16 cellular contexts compared by ENCODE assay signal in genomic region chr14:99225804-99226203, GRCh38. TPM values are rescaled to one million over a fixed set of nuclear protein-coding genes. Genes with fewer than 3 reads are reported as not detected.
DNase-seq lines count a peak whose midpoint lies in the region; ATAC-seq and TF ChIP-seq lines count a peak whose summit lies in the region.
"Had no signal": no experiment of that assay in that cellular context is flagged by ENCODE, and none has a peak within 500 bp of the region (broad histone marks: within the 10 kb centered on the region; RNA-seq: fewer than 3 reads in every experiment).

No MANE protein-coding gene starts in this region.

- no peak for DNase-seq in activated T-cell treated with anti-CD3 and anti-CD28 coated beads, Interleukin-2, amount 50 U/mL, for 24 hours
- DNase-seq in activated T-cell treated with anti-CD3 and anti-CD28 coated beads, Interleukin-2, amount 50 U/mL, for 48 hours: no peak
- DNase-seq in T-cell: peak in 1 of 34 experiments; percentile 46
- DNase-seq in natural killer cell treated with Interleukin-12 subunit alpha and Interleukin-12 subunit beta and Interleukin-15 and Interleukin-18, amount 100 ng/mL, for 72 hours (ENCODE audit: low spot score): no peak
- DNase-seq in NAMALWA (ENCODE audit: low spot score): no peak
- DNase-seq in C1 segment of cervical spinal cord (lab: John Stamatoyannopoulos, UW): no peak
- DNase-seq in DMS 273 treated with DMSO at 0.1 percent for 48 hours (lab: John Stamatoyannopoulos, UW): no peak
- DNase-seq: activated CD4-positive, alpha-beta T cell treated with anti-CD3 and anti-CD28 coated beads for 4 hours; left ventricle myocardium superior; NCI-H1694 treated with DMSO at 0.1 percent for 48 hours; NCI-H2227 treated with DMSO at 0.1 percent for 48 hours; NCI-H82 had no signal

- peaks cover 98% of the 10 kb centered on the region for H3K4me1 Mint-ChIP-seq in activated T-cell treated with anti-CD3 and anti-CD28 coated beads, Interleukin-2, amount 50 U/mL, for 24 hours (ENCODE audit: low read depth)
- peaks cover 99 to 100% (median 99%) of the 10 kb centered on the region in 3 donors for H3K4me1 Mint-ChIP-seq in T-cell
- peaks cover 83% of the 10 kb centered on the region for H3K4me1 Mint-ChIP-seq in brain
- peaks cover 70 to 74% of the 10 kb centered on the region in 2 donors for H3K4me1 Mint-ChIP-seq in natural killer cell treated with Interleukin-12 subunit alpha and Interleukin-12 subunit beta and Interleukin-15 and Interleukin-18, amount 100 ng/mL, for 72 hours (ENCODE audit: low read depth in 2 of 2)
- H3K4me1 Mint-ChIP-seq: CD14-positive monocyte had no signal

- CTCF ChIA-PET in T-cell (lab: Charles Lee): interaction anchor here (0.7 to 2.3 kb wide), 5 partner anchors 8 to 40 kb away, joined by 3 to 22 read pairs (median 3); no protein-coding TSS in a partner anchor

- H3K27ac Mint-ChIP-seq in activated T-cell treated with anti-CD3 and anti-CD28 coated beads, Interleukin-2, amount 50 U/mL, for 24 hours: peak overlapping the region; percentile 99
- H3K27ac Mint-ChIP-seq in T-cell: peak overlapping the region; percentile 98 to 99
- H3K27ac Mint-ChIP-seq in brain: peak overlapping the region; percentile 33 to 91 (median 86)
- H3K27ac Mint-ChIP-seq in natural killer cell treated with Interleukin-12 subunit alpha and Interleukin-12 subunit beta and Interleukin-15 and Interleukin-18, amount 100 ng/mL, for 72 hours: peak overlapping the region; percentile 84 to 91
- H3K27ac Mint-ChIP-seq: CD14-positive monocyte had no signal

- ATAC-seq in T-cell (replicated peaks in 1 of 4): peak in 3 of 4 experiments; percentile 20 to 36 (median 34)
- ATAC-seq in natural killer cell treated with Interleukin-12 subunit alpha and Interleukin-12 subunit beta and Interleukin-15 and Interleukin-18, amount 100 ng/mL, for 72 hours: no peak
- ATAC-seq: K562, left ventricle myocardium superior had no signal

- H3K9me3 Mint-ChIP-seq in activated T-cell treated with anti-CD3 and anti-CD28 coated beads, Interleukin-2, amount 50 U/mL, for 24 hours: no peaks in the 10 kb centered on the region
- no peaks in the 10 kb centered on the region for H3K9me3 Mint-ChIP-seq in T-cell
- H3K9me3 Mint-ChIP-seq in brain: peaks cover 0 to 2% (median 0%) of the 10 kb centered on the region in 5 experiments
- H3K9me3 Mint-ChIP-seq in natural killer cell treated with Interleukin-12 subunit alpha and Interleukin-12 subunit beta and Interleukin-15 and Interleukin-18, amount 100 ng/mL, for 72 hours: peaks cover 4% of the 10 kb centered on the region
- H3K9me3 Mint-ChIP-seq: CD14-positive monocyte had no signal

- H3K27me3 Mint-ChIP-seq in activated T-cell treated with anti-CD3 and anti-CD28 coated beads, Interleukin-2, amount 50 U/mL, for 24 hours: no peaks in the 10 kb centered on the region
- no peaks in the 10 kb centered on the region for H3K27me3 Mint-ChIP-seq in T-cell
- H3K27me3 Mint-ChIP-seq in brain: peaks cover 3% of the 10 kb centered on the region
- no peaks in the 10 kb centered on the region for H3K27me3 Mint-ChIP-seq in natural killer cell treated with Interleukin-12 subunit alpha and Interleukin-12 subunit beta and Interleukin-15 and Interleukin-18, amount 100 ng/mL, for 72 hours

- TF ChIP-seq CTCF in brain (conservative IDR thresholded peaks at IDR 0.05): no peak

- POLR2A ChIA-PET in T-cell (lab: Charles Lee): interaction anchor here in 1 of 2 donors (0.5 to 0.6 kb wide), 2 partner anchors 8 to 37 kb away, joined by 4 to 8 read pairs; no protein-coding TSS in a partner anchor

- H3K4me3 Mint-ChIP-seq in activated T-cell treated with anti-CD3 and anti-CD28 coated beads, Interleukin-2, amount 50 U/mL, for 24 hours: peak overlapping the region; percentile 56
- peak overlapping the region; percentile 53 to 96 (median 70) for H3K4me3 Mint-ChIP-seq in T-cell
- peak overlapping the region in 4 of 5 experiments; percentile 19 to 74 (median 48) for H3K4me3 Mint-ChIP-seq in brain
- H3K4me3 Mint-ChIP-seq in natural killer cell treated with Interleukin-12 subunit alpha and Interleukin-12 subunit beta and Interleukin-15 and Interleukin-18, amount 100 ng/mL, for 72 hours: no peak overlapping the region
- H3K4me3 Mint-ChIP-seq: CD14-positive monocyte had no signal

- peaks cover 98% of the 10 kb centered on the region for H3K36me3 Mint-ChIP-seq in activated T-cell treated with anti-CD3 and anti-CD28 coated beads, Interleukin-2, amount 50 U/mL, for 24 hours (ENCODE audit: low read depth)
- H3K36me3 Mint-ChIP-seq in T-cell: peaks cover 68% of the 10 kb centered on the region
- H3K36me3 Mint-ChIP-seq in brain: peaks cover 10% of the 10 kb centered on the region
- H3K36me3 Mint-ChIP-seq in natural killer cell treated with Interleukin-12 subunit alpha and Interleukin-12 subunit beta and Interleukin-15 and Interleukin-18, amount 100 ng/mL, for 72 hours: no peaks in the 10 kb centered on the region
- H3K36me3 Mint-ChIP-seq: CD14-positive monocyte had no signal

RNA-seq across cellular contexts. Expression of gene BCL11B, which starts 46.2 kb away (rescaled TPM):
- total RNA-seq in T-cell: 100 to 1,000 TPM; 181 to 240 (median 196) TPM
- polyA plus RNA-seq in brain (ENCODE audit: insufficient read depth, low read depth, low replicate concordance): 1.6 TPM
- 10 to 100 TPM; 12.9 to 27.6 TPM for total RNA-seq in natural killer cell treated with Interleukin-12 subunit alpha and Interleukin-12 subunit beta and Interleukin-15 and Interleukin-18, amount 100 ng/mL, for 72 hours
- polyA plus RNA-seq: CD14-positive monocyte, fibroblast of lung, K562 had no signal

Comparison
In these comparisons a context has a peak if more than half of its experiments do, and no peak if none do; other contexts are left out.
1. ATAC-seq: peak in T-cell (3 of 4); none in natural killer cell treated with Interleukin-12 subunit alpha and Interleukin-12 subunit beta and Interleukin-15 and Interleukin-18, amount 100 ng/mL, for 72 hours (0 of 2).
2. RNA of gene BCL11B, which starts 46.2 kb away (total RNA-seq): 181 to 240 TPM in T-cell; 12.9 to 27.6 TPM in natural killer cell treated with Interleukin-12 subunit alpha and Interleukin-12 subunit beta and Interleukin-15 and Interleukin-18, amount 100 ng/mL, for 72 hours; every median in the first group is over 4 times any median in the second.
3. Peak in every context shown above with its lines, with median percentiles within 50 percentile points of each other: H3K27ac Mint-ChIP-seq.